Comparison of ENCODE assay signal across 23 cellular contexts in the genomic region with DNA sequence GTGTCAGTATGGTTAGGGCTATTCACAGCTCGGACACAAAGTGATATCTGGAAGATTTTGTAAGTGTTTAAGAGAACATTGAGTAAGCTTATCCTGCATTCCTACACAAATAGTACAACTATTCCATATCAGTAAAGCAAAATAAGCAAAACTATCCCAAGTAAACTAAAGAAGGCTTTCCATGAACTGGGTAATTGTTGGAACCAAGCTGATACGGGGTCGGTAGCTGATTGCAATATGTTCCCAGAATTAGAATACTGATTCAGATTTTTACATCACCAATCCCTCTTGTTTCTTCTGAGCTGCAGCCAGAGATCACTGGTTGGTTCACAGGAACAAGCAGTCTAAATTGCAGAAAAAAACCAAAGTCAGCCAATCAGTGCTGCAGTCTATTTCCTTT. TPM values are rescaled to one million over a fixed set of nuclear protein-coding genes. Genes with fewer than 3 reads are reported as not detected.
A peak's percentile ranks its signal among the peaks of the same experiment; 100 is the strongest.
DNase-seq lines count a peak whose midpoint lies in the region; ATAC-seq, FAIRE-seq and TF ChIP-seq lines count a peak whose summit lies in the region.
"Had no signal": no experiment of that assay in that cellular context is flagged by ENCODE, and none has a peak within 500 bp of the region (broad histone marks: within the 10 kb centered on the region; RNA-seq: fewer than 3 reads in every experiment).

No MANE protein-coding gene starts in this region.

- H3K4me3 ChIP-seq in CD4-positive, CD25-positive, alpha-beta regulatory T cell (ENCODE audit: low read depth, low read length), result no peak overlapping the region
- H3K4me3 ChIP-seq in IMR-90 (ENCODE audit: insufficient read depth, low read depth, low read length) (peak overlapping the region; percentile 8; the same call in 1 of the 2 replicates), endothelial cell of umbilical vein (replicated peaks in 1 of 3; ENCODE audit: insufficient read depth in 1 of 3, low read depth in 1 of 3, low read length in 3 of 3) (no peak overlapping the region), trophoblast cell (ENCODE audit: low read depth, low read length) (no peak overlapping the region)
- H3K4me3 ChIP-seq: lower lobe of right lung, psoas muscle had no signal

- peaks cover 6% of the 10 kb centered on the region; the same call in 1 of the 2 replicates for H4K20me1 ChIP-seq in IMR-90 (ENCODE audit: insufficient read depth, low read length)
- H4K20me1 ChIP-seq in endothelial cell of umbilical vein (replicated peaks; ENCODE audit: control insufficient read depth, extremely low read depth, insufficient read depth, low read length), result no peaks in the 10 kb centered on the region

- H2BK20ac ChIP-seq in IMR-90 (ENCODE audit: low read depth, low read length), result no peak overlapping the region

- no peak for DNase-seq in CD4-positive, CD25-positive, alpha-beta regulatory T cell
- DNase-seq in IMR-90 (peak; percentile 69), endothelial cell of umbilical vein (ENCODE audit: low read depth, low spot score) (peak; percentile 14), trophoblast cell (no peak), OCI-M1 (lab: John Stamatoyannopoulos, UW) (no peak), HTR-8/SVneo (ENCODE audit: insufficient read length, low spot score) (no peak)
- DNase-seq: activated CD4-positive, alpha-beta T cell treated with anti-CD3 and anti-CD28 coated beads for 4 hours; activated naive CD4-positive, alpha-beta T cell treated with anti-CD3 and anti-CD28 coated beads, Interleukin-2, amount 50 U/mL, for 16 hours; cerebellar nuclear complex; effector CD4-positive, alpha-beta T cell; H9; islet precursor cell; lower lobe of right lung; NCI-H1048; NCI-H187; NCI-H526 treated with DMSO at 0.1 percent for 48 hours; psoas muscle; stimulated activated CD8-positive, alpha-beta memory T cell treated with anti-CD3 and anti-CD28 coated beads, Interleukin-4, amount 100 ng/mL, for 48 hours; T-helper 17 cell had no signal

- WGBS in IMR-90 (ENCODE audit: extremely low coverage in 2 of 2, insufficient read length in 1 of 2), 2 experiments, result no CpG with 5 or more reads among the region's 3 CpGs
- no CpG with 5 or more reads among the region's 3 CpGs for WGBS in trophoblast cell (ENCODE audit: extremely low coverage, insufficient coverage, insufficient read length)

- H3K9ac ChIP-seq in IMR-90 (ENCODE audit: low read depth, low read length), result no peak overlapping the region; the same call in 1 of the 2 replicates
- H3K9ac ChIP-seq in endothelial cell of umbilical vein (replicated peaks; ENCODE audit: extremely low read depth, insufficient read depth, low read length), result no peak overlapping the region
- no peak overlapping the region for H3K9ac ChIP-seq in trophoblast cell (ENCODE audit: low read length)

- H3K36me3 Mint-ChIP-seq in CD4-positive, CD25-positive, alpha-beta regulatory T cell, result peaks cover 55% of the 10 kb centered on the region

- H3K4ac ChIP-seq in IMR-90 (ENCODE audit: low read depth, low read length) (no peak overlapping the region), trophoblast cell (ENCODE audit: low read depth, low read length) (no peak overlapping the region)

- H3K9me3 Mint-ChIP-seq in CD4-positive, CD25-positive, alpha-beta regulatory T cell, result no peaks in the 10 kb centered on the region
- H3K9me3 Mint-ChIP-seq: H9 had no signal

- H3K79me2 ChIP-seq in endothelial cell of umbilical vein (ENCODE audit: control insufficient read depth, insufficient read depth, low read length) (no peaks in the 10 kb centered on the region), trophoblast cell (ENCODE audit: control insufficient read depth, insufficient read depth, low read length, poor library complexity) (no peaks in the 10 kb centered on the region)

- H3K9me1 ChIP-seq in IMR-90 (ENCODE audit: insufficient read depth, low read length) (peaks cover 9% of the 10 kb centered on the region), endothelial cell of umbilical vein (replicated peaks; ENCODE audit: control insufficient read depth, extremely low read depth, insufficient read depth, low read length) (no peaks in the 10 kb centered on the region)

- no peak overlapping the region for H2BK12ac ChIP-seq in trophoblast cell (ENCODE audit: low read length)

- no peaks in the 10 kb centered on the region for H3K9me3 ChIP-seq in CD4-positive, CD25-positive, alpha-beta regulatory T cell (ENCODE audit: control insufficient read depth in 2 of 2, low read length in 2 of 2)
- no peaks in the 10 kb centered on the region for H3K9me3 ChIP-seq in IMR-90 (ENCODE audit: control insufficient read depth, insufficient read depth, low read length)
- H3K9me3 ChIP-seq in endothelial cell of umbilical vein (replicated peaks; ENCODE audit: control insufficient read depth, insufficient read depth, low read length), result no peaks in the 10 kb centered on the region
- no peaks in the 10 kb centered on the region for H3K9me3 ChIP-seq in trophoblast cell (ENCODE audit: insufficient read depth, low read depth, low read length)
- H3K9me3 ChIP-seq: lower lobe of right lung, psoas muscle had no signal

- peaks cover 92% of the 10 kb centered on the region for H3K36me3 ChIP-seq in CD4-positive, CD25-positive, alpha-beta regulatory T cell (ENCODE audit: control insufficient read depth, insufficient read depth, low read length)
- H3K36me3 ChIP-seq in IMR-90 (ENCODE audit: control insufficient read depth, insufficient read depth, low read length), result peaks cover 22% of the 10 kb centered on the region
- peaks cover 8 to 16% of the 10 kb centered on the region in 2 experiments for H3K36me3 ChIP-seq in endothelial cell of umbilical vein (ENCODE audit: control insufficient read depth in 2 of 2, extremely low read depth in 1 of 2, insufficient read depth in 2 of 2, low read length in 2 of 2)
- peaks cover 9 to 10% of the 10 kb centered on the region in 2 experiments for H3K36me3 ChIP-seq in trophoblast cell (ENCODE audit: control insufficient read depth in 1 of 2, insufficient read depth in 2 of 2, low read length in 2 of 2)

- H2AK5ac ChIP-seq in IMR-90 (ENCODE audit: low read depth, low read length) (no peak overlapping the region), trophoblast cell (ENCODE audit: low read length) (no peak overlapping the region)

- H2AFZ ChIP-seq in IMR-90 (replicated peaks; ENCODE audit: low read length, poor library complexity) (no peak overlapping the region), endothelial cell of umbilical vein (ENCODE audit: low read depth, low read length) (no peak overlapping the region), trophoblast cell (ENCODE audit: insufficient read depth, low read length, poor library complexity) (no peak overlapping the region)

- TF ChIP-seq RAD21 in IMR-90 (IDR thresholded peaks at IDR 0.05; ENCODE audit: low read length), result no peak

- dilution Hi-C loops in IMR-90 (cut with HindIII; ENCODE audit: low sequenced_read_pairs, unreplicated experiment) (no loop called here), endothelial cell of umbilical vein (cut with MboI; ENCODE audit: extremely low pct_ligation_motif_present, low sequenced_read_pairs) (no loop called here)

- TF ChIP-seq CTCF in IMR-90 (conservative IDR thresholded peaks at IDR 0.05; ENCODE audit: low read depth, low read length), result no peak
- TF ChIP-seq CTCF in endothelial cell of umbilical vein (IDR thresholded peaks at IDR 0.05; ENCODE audit: extremely low read depth in 1 of 2, insufficient read depth in 1 of 2, low read depth in 1 of 2, low read length in 2 of 2), result no peak

- H3K18ac ChIP-seq in IMR-90 (ENCODE audit: low read depth, low read length), result no peak overlapping the region
- H3K18ac ChIP-seq in trophoblast cell (ENCODE audit: low read length), result no peak overlapping the region

- H2BK5ac ChIP-seq in IMR-90 (ENCODE audit: low read depth, low read length, poor library complexity, severe bottlenecking) (no peak overlapping the region), trophoblast cell (ENCODE audit: low read depth, low read length, poor library complexity) (no peak overlapping the region)

- no peak overlapping the region for H3K14ac ChIP-seq in IMR-90 (replicated peaks; ENCODE audit: low read depth, low read length)
- no peak overlapping the region for H3K14ac ChIP-seq in trophoblast cell (ENCODE audit: low read length)

- in situ Hi-C loops in IMR-90 (cut with MboI; ENCODE audit: low sequenced_read_pairs), result no loop called here

- no peaks in the 10 kb centered on the region for H3K4me1 ChIP-seq in CD4-positive, CD25-positive, alpha-beta regulatory T cell (ENCODE audit: control insufficient read depth, insufficient read depth, low read length, poor library complexity, severe bottlenecking)
- peaks cover 10% of the 10 kb centered on the region for H3K4me1 ChIP-seq in IMR-90 (ENCODE audit: control insufficient read depth, insufficient read depth, low read length)
- H3K4me1 ChIP-seq in endothelial cell of umbilical vein (ENCODE audit: control insufficient read depth, extremely low read depth, insufficient read depth, low read length), result peaks cover 19% of the 10 kb centered on the region
- H3K4me1 ChIP-seq in trophoblast cell (ENCODE audit: control insufficient read depth in 1 of 2, insufficient read depth in 2 of 2, low read length in 2 of 2), result peaks cover 2 to 11% of the 10 kb centered on the region in 2 experiments
- H3K4me1 ChIP-seq: lower lobe of right lung had no signal

- POLR2A ChIA-PET in IMR-90 (lab: Charles Lee; ENCODE audit: unreplicated experiment) (no interaction called here), endothelial cell of umbilical vein (lab: Charles Lee) (no interaction called here)

- FAIRE-seq in endothelial cell of umbilical vein (lab: Jason Lieb, UNC) (peak; percentile 67), HTR-8/SVneo (lab: Jason Lieb, UNC) (no peak)
- FAIRE-seq: HepG2 had no signal

- H3K4me2 ChIP-seq in IMR-90 (ENCODE audit: low read depth, low read length) (peak overlapping the region; percentile 69), endothelial cell of umbilical vein (ENCODE audit: insufficient read depth, low read length) (no peak overlapping the region), trophoblast cell (ENCODE audit: low read length) (peak overlapping the region; percentile 1)

- H3K79me1 ChIP-seq in IMR-90 (ENCODE audit: low read depth in 1 of 2, low read length in 2 of 2) (peaks cover 16 to 43% of the 10 kb centered on the region in 2 experiments), trophoblast cell (ENCODE audit: low read length) (no peaks in the 10 kb centered on the region)

- no TSS peak for BruUV-seq in IMR-90 (replicated peaks; lab: Mats Ljungman, UMichigan)
- no TSS peak for BruUV-seq in endothelial cell of umbilical vein (replicated peaks; lab: Mats Ljungman, UMichigan)

- H3K27ac Mint-ChIP-seq in CD4-positive, CD25-positive, alpha-beta regulatory T cell, result peak overlapping the region in 2 of 3 donors; percentile 1 to 58
- H3K27ac Mint-ChIP-seq: T-helper 17 cell had no signal

- no peak overlapping the region for H4K5ac ChIP-seq in IMR-90 (ENCODE audit: low read depth, low read length)

- H4K91ac ChIP-seq in IMR-90 (ENCODE audit: insufficient read depth, low read depth, low read length) (no peak overlapping the region), trophoblast cell (ENCODE audit: low read depth, low read length) (no peak overlapping the region)

- H3K27me3 Mint-ChIP-seq in CD4-positive, CD25-positive, alpha-beta regulatory T cell, result no peaks in the 10 kb centered on the region
- H3K27me3 Mint-ChIP-seq: T-helper 17 cell had no signal

- H2BK15ac ChIP-seq in IMR-90 (ENCODE audit: low read depth, low read length), result no peak overlapping the region

- no peak for TF ChIP-seq POLR2A in IMR-90 (IDR thresholded peaks at IDR 0.05; ENCODE audit: low read depth, low read length)
- TF ChIP-seq POLR2A in endothelial cell of umbilical vein (IDR thresholded peaks at IDR 0.05; ENCODE audit: low read depth, low read length), result no peak

- no peak overlapping the region; a peak in 1 of 4 replicates for H4K8ac ChIP-seq in IMR-90 (ENCODE audit: low read depth in 2 of 2, low read length in 2 of 2)
- no peak overlapping the region for H4K8ac ChIP-seq in trophoblast cell (ENCODE audit: low read depth, low read length)

- H3K56ac ChIP-seq in IMR-90 (ENCODE audit: extremely low read depth, insufficient read depth, low read length), result no peak overlapping the region

- CTCF ChIA-PET in IMR-90 (lab: Yijun Ruan, JAX), result interaction anchor here (1.1 to 4.0 kb wide), 2 partner anchors 24 to 55 kb away, joined by 3 to 15 read pairs; partner anchors contain the start of gene CDS2
- CTCF ChIA-PET in endothelial cell of umbilical vein (lab: Charles Lee), result interaction anchor here (1.0 to 6.1 kb wide), 3 partner anchors 11 to 54 kb away, joined by 4 to 45 read pairs (median 40); partner anchors contain the start of gene CDS2

- intact Hi-C loops in IMR-90 (cut with micrococcal nuclease), result loop anchor here (2.0 to 5.0 kb wide), 2 partner anchors 39 to 54 kb away; partner anchors contain the start of gene CDS2
- intact Hi-C loops in endothelial cell of umbilical vein (cut with micrococcal nuclease), result no loop called here

- no peak overlapping the region for H2AK9ac ChIP-seq in IMR-90 (replicated peaks; ENCODE audit: low read depth, low read length, poor library complexity)

- no peak for ATAC-seq in CD4-positive, CD25-positive, alpha-beta regulatory T cell (ENCODE audit: low read depth in 2 of 2)
- ATAC-seq in IMR-90 (ENCODE audit: low read depth) (peak; percentile 87), HG03108 (IDR thresholded peaks at IDR 0.05; ENCODE audit: unreplicated experiment) (no peak)
- ATAC-seq: esophagus mucosa, lower lobe of right lung, psoas muscle, T-helper 17 cell had no signal

- H3K4me3 Mint-ChIP-seq in CD4-positive, CD25-positive, alpha-beta regulatory T cell, result no peak overlapping the region
- H3K4me3 Mint-ChIP-seq: H9, T-helper 17 cell had no signal

- H2BK120ac ChIP-seq in IMR-90 (ENCODE audit: low read depth, low read length), result peak overlapping the region; percentile 20; the same call in 1 of the 2 replicates
- no peak overlapping the region for H2BK120ac ChIP-seq in trophoblast cell (ENCODE audit: insufficient read depth, low read length, poor library complexity)

- no peaks in the 10 kb centered on the region for H3K27me3 ChIP-seq in CD4-positive, CD25-positive, alpha-beta regulatory T cell (ENCODE audit: control insufficient read depth, insufficient read depth, low read length)
- no peaks in the 10 kb centered on the region for H3K27me3 ChIP-seq in IMR-90 (ENCODE audit: control insufficient read depth, insufficient read depth, low read length)
- H3K27me3 ChIP-seq in endothelial cell of umbilical vein (ENCODE audit: control insufficient read depth in 2 of 2, insufficient read depth in 2 of 2, low read length in 2 of 2), result no peaks in the 10 kb centered on the region
- no peaks in the 10 kb centered on the region for H3K27me3 ChIP-seq in trophoblast cell (ENCODE audit: insufficient read depth, low read length)

- peaks cover 0 to 9% (median 2%) of the 10 kb centered on the region in 4 donors for H3K4me1 Mint-ChIP-seq in CD4-positive, CD25-positive, alpha-beta regulatory T cell

- H4K12ac ChIP-seq in trophoblast cell (ENCODE audit: low read depth, low read length), result no peak overlapping the region

- H3K23ac ChIP-seq in IMR-90 (ENCODE audit: low read depth, low read length) (no peak overlapping the region), trophoblast cell (ENCODE audit: low read length) (no peak overlapping the region)

- H3K27ac ChIP-seq in CD4-positive, CD25-positive, alpha-beta regulatory T cell (ENCODE audit: insufficient read depth, low read length, poor library complexity, severe bottlenecking), result no peak overlapping the region
- H3K27ac ChIP-seq in IMR-90 (ENCODE audit: insufficient read depth, low read length), result peak overlapping the region; percentile 58; the same call in 1 of the 2 replicates
- H3K27ac ChIP-seq in endothelial cell of umbilical vein (ENCODE audit: insufficient read depth, low read depth, low read length), result peak overlapping the region; percentile 52
- peak overlapping the region; percentile 37 for H3K27ac ChIP-seq in trophoblast cell (ENCODE audit: low read depth, low read length)
- H3K27ac ChIP-seq: C4-2B, lower lobe of right lung, psoas muscle had no signal

RNA-seq across cellular contexts. Expression of gene CDS2, which starts 54.1 kb away (rescaled TPM):
- 77.9 TPM for total RNA-seq in CD4-positive, CD25-positive, alpha-beta regulatory T cell
- polyA plus RNA-seq in CD4-positive, CD25-positive, alpha-beta regulatory T cell, result 10 to 100 TPM; 47.6 to 75.4 (median 51.5) TPM
- total RNA-seq in IMR-90 (2012; rRNA removed) (47.1 and 57.5 TPM in 2 replicates), endothelial cell of umbilical vein (48.1 and 49.0 TPM in 2 replicates)
- polyA plus RNA-seq in IMR-90 (2012; rRNA removed) (14.2 and 17.0 TPM in 2 replicates), endothelial cell of umbilical vein (39.5 and 47.0 TPM in 2 replicates)
- 5.6 and 7.2 TPM in 2 replicates for polyA plus RNA-seq in IMR-90 (2012; cell fraction: cytosol; rRNA removed)
- 3.1 and 12.8 TPM in 2 replicates for polyA plus RNA-seq in IMR-90 (2012; cell fraction: nucleus; rRNA removed; ENCODE audit: low replicate concordance)
- polyA plus RNA-seq in endothelial cell of umbilical vein (2011; cell fraction: cytosol; rRNA removed), result 22.9 and 24.9 TPM in 2 replicates
- 19.1 and 25.9 TPM in 2 replicates for polyA plus RNA-seq in endothelial cell of umbilical vein (2011; cell fraction: nucleus; rRNA removed)
- polyA plus RNA-seq in endothelial cell of umbilical vein (2012), result 30.0 and 30.7 TPM in 2 replicates
- polyA minus RNA-seq in endothelial cell of umbilical vein, result 122 and 166 TPM in 2 replicates
- 7.8 TPM for polyA minus RNA-seq in endothelial cell of umbilical vein (2011; cell fraction: cytosol; rRNA and poly(A)+ RNA removed)
- 20.5 and 42.7 TPM in 2 replicates for polyA minus RNA-seq in endothelial cell of umbilical vein (2011; cell fraction: nucleus; rRNA and poly(A)+ RNA removed)
- 25.0 and 25.8 TPM in 2 replicates for polyA plus RNA-seq in trophoblast cell (2013)

Comparison
In these comparisons a context has a peak if more than half of its experiments do, and no peak if none do; other contexts are left out.
1. DNase-seq: peak in IMR-90 (single experiment) and endothelial cell of umbilical vein (single experiment); none in CD4-positive, CD25-positive, alpha-beta regulatory T cell (0 of 3), trophoblast cell (0 of 2), OCI-M1 (single experiment) and HTR-8/SVneo (single experiment).